Comparison of ENCODE assay signal across 1 cellular context in genomic region chr19:14370169-14370998, GRCh38.
TF ChIP-seq lines count a peak whose summit lies in the region.

No MANE protein-coding gene starts in this region.

TF ChIP-seq in K562, 482 proteins besides CTCF, POLR2A, EP300 and RAD21 (continued from another document):
- peak; percentile 9 for TF ChIP-seq PRDM10 (IDR thresholded peaks at IDR 0.05; ENCODE audit: partially characterized antibody)
- no peak for TF ChIP-seq NR2C2 (CRISPR knock-in tag; IDR thresholded peaks at IDR 0.05)
- TF ChIP-seq NR2C2 (tag; IDR thresholded peaks at IDR 0.05), result 0 out of 2 replicates have a peak, but pooled peaks have one; percentile 15
- TF ChIP-seq ZNF384 (IDR thresholded peaks at IDR 0.05; ENCODE audit: low read depth, low read length), result 0 out of 2 replicates have a peak, but pooled peaks have one; percentile 46
- 0 out of 4 replicates have a peak, but pooled peaks of 1 of the 2 experiments have one; percentile 4 for TF ChIP-seq NRF1 (conservative IDR thresholded peaks at IDR 0.05 in 1 of 2, IDR thresholded peaks at IDR 0.05 in 1 of 2)
- no peak for TF ChIP-seq ZNF707 (CRISPR knock-in tag; conservative IDR thresholded peaks at IDR 0.05)
- TF ChIP-seq GABPA (tag; conservative IDR thresholded peaks at IDR 0.05; ENCODE audit: low read depth), result no peak
- no peak for TF ChIP-seq ZZZ3 (IDR thresholded peaks at IDR 0.05)
- TF ChIP-seq ZC3H8 (IDR thresholded peaks at IDR 0.05), result no peak
- no peak for TF ChIP-seq ZNF143 (CRISPR knock-in tag; IDR thresholded peaks at IDR 0.05)
- TF ChIP-seq NFIC (IDR thresholded peaks at IDR 0.05), result peak; percentile 25; the same call in 1 of the 2 replicates
- TF ChIP-seq FIP1L1 (IDR thresholded peaks at IDR 0.05; ENCODE audit: low read depth, low read length, poor library complexity, severe bottlenecking), result no peak
- TF ChIP-seq ATF7 (IDR thresholded peaks at IDR 0.05), result no peak
- TF ChIP-seq ZNF197 (CRISPR knock-in tag; IDR thresholded peaks at IDR 0.05; ENCODE audit: low read depth), result 0 out of 2 replicates have a peak, but pooled peaks have one; percentile 39
